In genomic region chr20:16615199-16615598, GRCh38 we compare ENCODE assay signal across 10 cellular contexts.
A peak's percentile ranks its signal among the peaks of the same experiment; 100 is the strongest.
DNase-seq lines count a peak whose midpoint lies in the region.
"Had no signal": no experiment of that assay in that cellular context is flagged by ENCODE, and none has a peak within 500 bp of the region (broad histone marks: within the 10 kb centered on the region; RNA-seq: fewer than 3 reads in every experiment).

No MANE protein-coding gene starts in this region.

- peak; percentile 26 for DNase-seq in NCI-H2171 treated with DMSO at 0.1 percent for 48 hours (lab: John Stamatoyannopoulos, UW)
- no peak for DNase-seq in NCI-H2171 (lab: John Stamatoyannopoulos, UW)
- DNase-seq in amniotic epithelial cell (ENCODE audit: low read depth), result peak; percentile 44
- DNase-seq in iPS-NIHi11 (ENCODE audit: low spot score), result peak; percentile 15
- peak; percentile 41 for DNase-seq in stromal cell of bone marrow (ENCODE audit: low read depth)
- DNase-seq in NCI-H1436 (lab: John Stamatoyannopoulos, UW), result no peak
- no peak for DNase-seq in DMS114 treated with DMSO at 0.1 percent for 48 hours (lab: John Stamatoyannopoulos, UW; ENCODE audit: unreplicated experiment)
- no peak for DNase-seq in hippocampal formation (lab: John Stamatoyannopoulos, UW)
- DNase-seq: activated CD4-positive, alpha-beta T cell treated with anti-CD3 and anti-CD28 coated beads for 4 hours; stimulated activated CD4-positive, alpha-beta T cell treated with anti-CD3 and anti-CD28 coated beads, Interleukin-2, amount 100 ng/mL, for 24 hours had no signal

Comparison
In these comparisons a context has a peak if more than half of its experiments do, and no peak if none do; other contexts are left out.
1. DNase-seq: peak in NCI-H2171 treated with DMSO at 0.1 percent for 48 hours (single experiment), amniotic epithelial cell (single experiment), iPS-NIHi11 (single experiment) and stromal cell of bone marrow (single experiment); none in NCI-H2171 (single experiment), NCI-H1436 (single experiment), DMS114 treated with DMSO at 0.1 percent for 48 hours (single experiment) and hippocampal formation (0 of 2).